ENCODE assay signal across 9 cellular contexts in the genomic region with DNA sequence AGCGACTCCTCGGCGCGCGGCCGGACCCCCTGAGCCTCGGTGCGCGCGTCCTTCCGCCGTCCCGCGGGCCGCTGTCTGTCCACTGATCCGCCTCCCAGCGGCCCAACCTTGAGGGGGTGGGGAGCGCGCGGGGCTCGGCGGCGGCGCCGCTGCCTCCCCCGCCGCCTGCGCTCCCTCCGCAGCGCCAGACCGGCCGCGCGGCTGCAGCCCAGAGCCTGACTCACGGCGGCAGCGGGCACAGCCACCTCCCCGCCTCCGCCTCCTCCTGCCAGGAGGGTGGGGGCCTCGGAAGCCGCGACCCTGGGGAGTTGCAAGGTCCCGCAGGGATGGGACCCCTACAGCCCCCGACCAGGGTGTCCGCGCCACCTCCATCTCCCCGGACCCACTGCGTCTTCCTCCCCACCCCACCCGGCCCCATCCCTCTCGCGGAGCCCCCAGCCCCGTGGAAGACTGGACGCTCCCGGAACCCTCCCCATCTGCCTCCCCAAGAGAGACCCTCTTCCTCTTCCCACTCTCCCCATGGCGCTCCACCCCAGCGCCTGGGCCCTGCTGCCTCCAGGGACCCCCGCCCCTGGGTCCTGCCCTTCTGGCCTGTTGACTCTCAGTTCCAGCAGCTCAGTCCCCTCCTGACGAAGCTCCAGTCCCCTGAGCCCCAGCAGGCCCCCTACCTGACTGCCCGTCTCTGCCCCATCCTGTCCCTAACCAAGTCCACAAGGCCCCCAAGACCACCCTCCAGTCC. TPM values are rescaled to one million over a fixed set of nuclear protein-coding genes. Genes with fewer than 3 reads are reported as not detected.
DNase-seq lines count a peak whose midpoint lies in the region; TF ChIP-seq lines count a peak whose summit lies in the region.
"Had no signal": no experiment of that assay in that cellular context is flagged by ENCODE, and none has a peak within 500 bp of the region (broad histone marks: within the 10 kb centered on the region; RNA-seq: fewer than 3 reads in every experiment).

No MANE protein-coding gene starts in this region.

- no peak overlapping the region for H3K4me2 ChIP-seq in mesendoderm (ENCODE audit: low read length)

- H3K4me1 ChIP-seq in ACC112 (ENCODE audit: control insufficient read depth, insufficient read depth, low read length, unreplicated experiment) (peaks cover 29% of the 10 kb centered on the region), mesendoderm (ENCODE audit: control insufficient read depth, low read depth, low read length) (no peaks in the 10 kb centered on the region)

- no peaks in the 10 kb centered on the region for H3K27me3 ChIP-seq in ACC112 (ENCODE audit: insufficient read depth, low read length)
- H3K27me3 ChIP-seq in dorsolateral prefrontal cortex = no peaks in the 10 kb centered on the region
- peaks cover 14% of the 10 kb centered on the region for H3K27me3 ChIP-seq in mesendoderm (ENCODE audit: insufficient read depth, low read length, poor library complexity)

- no peak overlapping the region for H3K18ac ChIP-seq in mesendoderm (ENCODE audit: low read length)

- no peak for TF ChIP-seq CTCF in dorsolateral prefrontal cortex (IDR thresholded peaks at IDR 0.05 in 54 of 56, conservative IDR thresholded peaks at IDR 0.05 in 2 of 56; ENCODE audit: low read depth in 1 of 56, partially characterized antibody in 56 of 56)

- H2BK120ac ChIP-seq in mesendoderm (ENCODE audit: low read depth, low read length) = no peak overlapping the region

- H3K36me3 ChIP-seq in ACC112 (ENCODE audit: insufficient read depth, low read length) (no peaks in the 10 kb centered on the region), mesendoderm (ENCODE audit: control insufficient read depth, insufficient read depth, low read length) (no peaks in the 10 kb centered on the region)

- DNase-seq in HK-2 (ENCODE audit: unreplicated experiment) = peak; percentile 41
- DNase-seq in dorsolateral prefrontal cortex = peak in 5 of 10 donors; percentile 22 to 63 (median 53)
- no peak for DNase-seq in mesendoderm
- DNase-seq in NK-92 treated with Interleukin-12 subunit alpha and Interleukin-12 subunit beta, amount 100 ng/mL, for 24 hours (lab: John Stamatoyannopoulos, UW) = no peak
- no peak for DNase-seq in SW 1271 (lab: John Stamatoyannopoulos, UW)
- DNase-seq in NCI-H82 treated with DMSO at 0.1 percent for 48 hours (lab: John Stamatoyannopoulos, UW; ENCODE audit: unreplicated experiment) = no peak
- DNase-seq in NCI-H345 treated with DMSO at 0.1 percent for 48 hours (lab: John Stamatoyannopoulos, UW; ENCODE audit: unreplicated experiment) = no peak

- no peak overlapping the region for H2BK15ac ChIP-seq in mesendoderm (replicated peaks; ENCODE audit: low read depth)

- no peaks in the 10 kb centered on the region for H3K79me1 ChIP-seq in mesendoderm (ENCODE audit: low read length)

- no CpG with 5 or more reads among the region's 59 CpGs for WGBS in mesendoderm (ENCODE audit: extremely low coverage, insufficient coverage, low lambda C conversion rate)

- H3K9ac ChIP-seq in mesendoderm (ENCODE audit: low read length) = peak overlapping the region; percentile 16

- no peak overlapping the region for H2AFZ ChIP-seq in ACC112 (ENCODE audit: low read length, unreplicated experiment)

- H3K4ac ChIP-seq in mesendoderm (ENCODE audit: low read depth, low read length) = no peak overlapping the region

- no peak overlapping the region for H2BK5ac ChIP-seq in mesendoderm (ENCODE audit: low read length)

- intact Hi-C loops in dorsolateral prefrontal cortex (cut with DNase I) = loop anchor here in 1 of 2 donors (5.0 kb wide), 1 partner anchor 83 kb away; a partner anchor contains a TSS

- H3K56ac ChIP-seq in mesendoderm (ENCODE audit: low read length) = no peak overlapping the region

- H3K23ac ChIP-seq in mesendoderm (ENCODE audit: low read length) = no peak overlapping the region

- no peak overlapping the region for H4K5ac ChIP-seq in mesendoderm (ENCODE audit: low read length)

- peak overlapping the region; percentile 82 for H3K4me3 ChIP-seq in ACC112 (ENCODE audit: low read depth, low read length)
- H3K4me3 ChIP-seq in dorsolateral prefrontal cortex = peak overlapping the region; percentile 39 to 72 (median 59)
- H3K4me3 ChIP-seq in mesendoderm (ENCODE audit: low read length) = no peak overlapping the region

- H3K27ac ChIP-seq in ACC112 (ENCODE audit: low read depth, low read length) = peak overlapping the region; percentile 95
- peak overlapping the region in 56 of 59 donors; percentile 48 to 93 (median 80) for H3K27ac ChIP-seq in dorsolateral prefrontal cortex
- no peak overlapping the region for H3K27ac ChIP-seq in mesendoderm (ENCODE audit: low read depth, low read length)
- H3K27ac ChIP-seq: HL-60 had no signal

- no peak overlapping the region for H4K8ac ChIP-seq in mesendoderm (ENCODE audit: low read depth, low read length)

- H2AK5ac ChIP-seq in mesendoderm (ENCODE audit: low read length) = no peak overlapping the region

- H3K79me2 ChIP-seq in ACC112 (ENCODE audit: control insufficient read depth, insufficient read depth, low read length, unreplicated experiment) (no peaks in the 10 kb centered on the region), mesendoderm (ENCODE audit: control insufficient read depth, insufficient read depth, low read length) (no peaks in the 10 kb centered on the region)

RNA-seq across cellular contexts. Expression of a gene that starts 1.2 kb away (rescaled TPM):
- total RNA-seq in dorsolateral prefrontal cortex = 10 to 100 TPM in 74 of 120 experiments, 1 to 10 TPM in 46; 6.0 to 26.6 (median 11.4) TPM
- 0.04 TPM for polyA plus RNA-seq in mesendoderm (2013, experiment 1 of 2)
- 0.01 TPM for polyA plus RNA-seq in mesendoderm (2013, experiment 2 of 2)

RNA-seq across cellular contexts. Expression of a gene that starts 14.5 kb away (rescaled TPM):
- 100 to 1,000 TPM; 284 to 532 (median 387) TPM for total RNA-seq in dorsolateral prefrontal cortex
- 76.3 TPM for polyA plus RNA-seq in mesendoderm (2013, experiment 1 of 2)
- polyA plus RNA-seq in mesendoderm (2013, experiment 2 of 2) = 77.1 TPM

RNA-seq across cellular contexts. Expression of a gene that starts 52.2 kb away (rescaled TPM):
- 1 to 10 TPM in 1 of 120 experiments, not detected in 119; 1.0 TPM for total RNA-seq in dorsolateral prefrontal cortex
- not detected for polyA plus RNA-seq in mesendoderm (2013, experiment 1 of 2)
- not detected for polyA plus RNA-seq in mesendoderm (2013, experiment 2 of 2)
